Comparison of ENCODE assay signal across 9 cellular contexts in genomic region chr19:35347171-35347929, GRCh38. TPM values are rescaled to one million over a fixed set of nuclear protein-coding genes. Genes with fewer than 3 reads are reported as not detected.
DNase-seq lines count a peak whose midpoint lies in the region; ATAC-seq lines count a peak whose summit lies in the region.
"Had no signal": no experiment of that assay in that cellular context is flagged by ENCODE, and none has a peak within 500 bp of the region (broad histone marks: within the 10 kb centered on the region; RNA-seq: fewer than 3 reads in every experiment).

A gene with protein sequence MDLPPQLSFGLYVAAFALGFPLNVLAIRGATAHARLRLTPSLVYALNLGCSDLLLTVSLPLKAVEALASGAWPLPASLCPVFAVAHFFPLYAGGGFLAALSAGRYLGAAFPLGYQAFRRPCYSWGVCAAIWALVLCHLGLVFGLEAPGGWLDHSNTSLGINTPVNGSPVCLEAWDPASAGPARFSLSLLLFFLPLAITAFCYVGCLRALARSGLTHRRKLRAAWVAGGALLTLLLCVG (N-terminal part only) (plus strand): TSS chr19:35347902. CDS start chr19:35351552, 3,650 bp downstream.

- no peaks in the 10 kb centered on the region for H3K36me3 ChIP-seq in aorta (ENCODE audit: control insufficient read depth in 1 of 2, insufficient read depth in 2 of 2, low read length in 1 of 2)
- H3K36me3 ChIP-seq: heart right ventricle had no signal

- WGBS in aorta, 2 donors = 66 to 72% methylated on average over 18 of the region's 18 CpGs

- no peaks in the 10 kb centered on the region for H3K4me1 ChIP-seq in aorta (ENCODE audit: control insufficient read depth in 1 of 2, insufficient read depth in 2 of 2, low read length in 2 of 2)

- H3K4me3 ChIP-seq in aorta (ENCODE audit: low read length in 2 of 2) = no peak within 1 kb of the TSS
- H3K4me3 ChIP-seq: heart right ventricle had no signal

- H3K27ac ChIP-seq in aorta (ENCODE audit: low read depth in 1 of 2, low read length in 2 of 2) = no peak within 1 kb of the TSS

- intact Hi-C loops in aorta (cut with DNase I) = no loop called here

- peak; percentile 48 for ATAC-seq in HG03135 (IDR thresholded peaks at IDR 0.05; ENCODE audit: unreplicated experiment)
- ATAC-seq in aorta (ENCODE audit: low FRiP score) = no peak

- peak; percentile 83 for DNase-seq in activated CD8-positive, alpha-beta memory T cell treated with anti-CD3 and anti-CD28 coated beads for 24 hours
- no peak for DNase-seq in activated CD8-positive, alpha-beta memory T cell treated with anti-CD3 and anti-CD28 coated beads, Interleukin-2, amount 50 U/mL, for 4 hours
- peak; percentile 74 for DNase-seq in activated CD4-positive, alpha-beta T cell treated with anti-CD3 and anti-CD28 coated beads for 48 hours
- DNase-seq in medulla oblongata (ENCODE audit: extremely low spot score) (peak; percentile 78), aorta (peak; percentile 51 to 61), occipital lobe (lab: John Stamatoyannopoulos, UW) (no peak), NCI-H82 treated with DMSO at 0.1 percent for 48 hours (lab: John Stamatoyannopoulos, UW; ENCODE audit: unreplicated experiment) (no peak)
- DNase-seq: heart right ventricle had no signal

- no peaks in the 10 kb centered on the region for H3K9me3 ChIP-seq in aorta (ENCODE audit: control insufficient read depth, low read length)
- H3K9me3 ChIP-seq: heart right ventricle had no signal

- no peaks in the 10 kb centered on the region for H3K27me3 ChIP-seq in aorta (ENCODE audit: control insufficient read depth in 1 of 2, insufficient read depth in 2 of 2, low read length in 1 of 2)

RNA-seq across cellular contexts. Expression of the gene that starts here (rescaled TPM):
- not detected for total RNA-seq in aorta
- not detected for polyA plus RNA-seq in aorta
- total RNA-seq in occipital lobe = not detected
- total RNA-seq: heart right ventricle had no signal
- polyA plus RNA-seq: heart right ventricle had no signal

Comparison
In these comparisons a context has a peak if more than half of its experiments do, and no peak if none do; other contexts are left out.
1. DNase-seq: peak in activated CD8-positive, alpha-beta memory T cell treated with anti-CD3 and anti-CD28 coated beads for 24 hours (single experiment), activated CD4-positive, alpha-beta T cell treated with anti-CD3 and anti-CD28 coated beads for 48 hours (single experiment) and medulla oblongata (single experiment); none in activated CD8-positive, alpha-beta memory T cell treated with anti-CD3 and anti-CD28 coated beads, Interleukin-2, amount 50 U/mL, for 4 hours (single experiment), occipital lobe (single experiment) and NCI-H82 treated with DMSO at 0.1 percent for 48 hours (single experiment).
2. Peak in DNase-seq in aorta; RNA of the gene not detected or under 1 TPM.